In genomic region chr17:55717898-55718735, GRCh38 we compare ENCODE assay signal across 8 cellular contexts. TPM values are rescaled to one million over a fixed set of nuclear protein-coding genes. Genes with fewer than 3 reads are reported as not detected.
DNase-seq lines count a peak whose midpoint lies in the region.

No MANE protein-coding gene starts in this region.

- peaks cover 26% of the 10 kb centered on the region for H3K27me3 ChIP-seq in HAP-1 (ENCODE audit: low read depth)

- peaks cover 6% of the 10 kb centered on the region for H3K4me1 ChIP-seq in HAP-1

- no peaks in the 10 kb centered on the region for H3K36me3 ChIP-seq in HAP-1 (replicated peaks)

- no peaks in the 10 kb centered on the region for H3K9me3 ChIP-seq in HAP-1

- H3K4me3 ChIP-seq in HAP-1, result no peak overlapping the region

- DNase-seq in COLO668 (lab: John Stamatoyannopoulos, UW; ENCODE audit: unreplicated experiment), result peak; percentile 62
- peak; percentile 42 to 83 for DNase-seq in HAP-1 (ENCODE audit: low spot score in 2 of 2)
- peak; percentile 74 to 81 for DNase-seq in NCI-H524 (lab: John Stamatoyannopoulos, UW)
- peak; percentile 58 for DNase-seq in activated CD4-positive, alpha-beta T cell treated with anti-CD3 and anti-CD28 coated beads, Interleukin-2, amount 50 U/mL, for 1 hour
- DNase-seq in ecto neural progenitor cell (ENCODE audit: low spot score), result peak; percentile 89
- DNase-seq in medulla oblongata (ENCODE audit: extremely low spot score), result peak; percentile 85
- DNase-seq in stimulated activated CD8-positive, alpha-beta memory T cell treated with anti-CD3 and anti-CD28 coated beads, Interleukin-15, amount 100 ng/mL, for 24 hours (ENCODE audit: low read depth), result peak; percentile 12
- no peak for DNase-seq in mesenteric fat pad (ENCODE audit: low spot score)

- in situ Hi-C loops in HAP-1 (cut with MboI; ENCODE audit: low sequenced_read_pairs), result no loop called here

RNA-seq across cellular contexts. Expression of gene TMEM100, which starts 4.5 kb away (rescaled TPM):
- 36.8 TPM for total RNA-seq in mesenteric fat pad

RNA-seq across cellular contexts. Expression of gene PCTP, which starts 32.7 kb away (rescaled TPM):
- 22.5 TPM for total RNA-seq in mesenteric fat pad
